Comparison of ENCODE assay signal across 21 cellular contexts in genomic region chr19:48395170-48395455, GRCh38. TPM values are rescaled to one million over a fixed set of nuclear protein-coding genes. Genes with fewer than 3 reads are reported as not detected.
A peak's percentile ranks its signal among the peaks of the same experiment; 100 is the strongest.
DNase-seq lines count a peak whose midpoint lies in the region; FAIRE-seq and TF ChIP-seq lines count a peak whose summit lies in the region.
"Had no signal": no experiment of that assay in that cellular context is flagged by ENCODE, and none has a peak within 500 bp of the region (broad histone marks: within the 10 kb centered on the region; RNA-seq: fewer than 3 reads in every experiment).

No MANE protein-coding gene starts in this region.

- no peak overlapping the region for H4K91ac ChIP-seq in H1 (replicated peaks; ENCODE audit: insufficient read length, low read length)

- no peak overlapping the region for H3K4me3 ChIP-seq in CD8-positive, alpha-beta memory T cell (ENCODE audit: low read length)
- H3K4me3 ChIP-seq in H1 (ENCODE audit: extremely low read depth in 1 of 4, insufficient read depth in 2 of 4, low read depth in 3 of 4, low read length in 4 of 4) (peak overlapping the region in 1 of 4 experiments; percentile 65; a peak in 3 of 8 replicates), neural progenitor cell (no peak overlapping the region), uterus (no peak overlapping the region)
- H3K4me3 ChIP-seq: heart right ventricle, upper lobe of right lung had no signal

- H3K4me2 ChIP-seq in H1 (ENCODE audit: insufficient read depth in 1 of 2, low read depth in 2 of 2, low read length in 2 of 2) (peak overlapping the region; percentile 67 to 81), neural progenitor cell (no peak overlapping the region)

- H3K4me1 Mint-ChIP-seq in CD8-positive, alpha-beta memory T cell, result peaks cover 32 to 66% (median 37%) of the 10 kb centered on the region in 3 donors
- H3K4me1 Mint-ChIP-seq in neural progenitor cell, result peaks cover 58% of the 10 kb centered on the region

- H2BK20ac ChIP-seq in H1 (ENCODE audit: low read length), result 0 out of 2 replicates have a peak overlapping the region, but pooled peaks have one; percentile 61

- no peak for TF ChIP-seq RAD21 in H1 (IDR thresholded peaks at IDR 0.05 in 1 of 2, conservative IDR thresholded peaks at IDR 0.05 in 1 of 2; ENCODE audit: low read depth in 2 of 2, low read length in 2 of 2)

- POLR2A ChIA-PET in CD8-positive, alpha-beta memory T cell (lab: Charles Lee), result interaction anchor here (0.6 to 0.8 kb wide), 2 partner anchors 60 to 75 kb away, joined by 3 to 5 read pairs; partner anchors contain the start of gene KCNJ14
- POLR2A ChIA-PET in H1 (lab: Charles Lee; ENCODE audit: partially characterized antibody), result interaction anchor here (0.6 to 4.0 kb wide), 16 partner anchors 9 to 1608 kb away, joined by 3 to 20 read pairs (median 3); partner anchors contain the start of genes PLA2G4C, SPHK2, SYNGR4 and TMEM143

- no peak overlapping the region for H3K27ac ChIP-seq in CD8-positive, alpha-beta memory T cell (ENCODE audit: low read depth, low read length)
- H3K27ac ChIP-seq in H1 (ENCODE audit: low read depth, low read length) (no peak overlapping the region), neural progenitor cell (no peak overlapping the region), uterus (no peak overlapping the region)
- H3K27ac ChIP-seq: heart right ventricle, spleen, upper lobe of right lung had no signal

- no peaks in the 10 kb centered on the region for H3K36me3 ChIP-seq in CD8-positive, alpha-beta memory T cell (ENCODE audit: insufficient read depth, low read length)
- H3K36me3 ChIP-seq in H1 (ENCODE audit: control insufficient read depth in 2 of 4, insufficient read depth in 4 of 4, low read length in 3 of 4) (no peaks in the 10 kb centered on the region), neural progenitor cell (no peaks in the 10 kb centered on the region), uterus (no peaks in the 10 kb centered on the region)
- H3K36me3 ChIP-seq: heart right ventricle, spleen, upper lobe of right lung had no signal

- H3K27me3 ChIP-seq in CD8-positive, alpha-beta memory T cell (ENCODE audit: insufficient read depth, low read length, poor library complexity, severe bottlenecking), result peaks cover 29% of the 10 kb centered on the region
- H3K27me3 ChIP-seq in H1 (replicated peaks in 1 of 4; ENCODE audit: control insufficient read depth in 3 of 4, extremely low read depth in 1 of 4, insufficient read depth in 3 of 4, low read length in 3 of 4), result peaks cover 6 to 50% (median 42%) of the 10 kb centered on the region in 4 experiments
- peaks cover 69% of the 10 kb centered on the region for H3K27me3 ChIP-seq in neural progenitor cell
- H3K27me3 ChIP-seq in uterus, result peaks cover 25 to 44% of the 10 kb centered on the region in 2 donors

- no peak overlapping the region for H2BK5ac ChIP-seq in H1 (ENCODE audit: low read depth, low read length)

- H2BK120ac ChIP-seq in H1 (replicated peaks; ENCODE audit: low read depth, low read length), result no peak overlapping the region

- no peak for DNase-seq in CD8-positive, alpha-beta memory T cell
- DNase-seq in HuH-7.5 (ENCODE audit: low spot score), result peak; percentile 22
- no peak for DNase-seq in H1 (ENCODE audit: low read depth in 1 of 2, low spot score in 2 of 2)
- no peak for DNase-seq in neural progenitor cell (ENCODE audit: low spot score)
- DNase-seq in NCI-H2227 (lab: John Stamatoyannopoulos, UW; ENCODE audit: unreplicated experiment), result no peak
- DNase-seq in NCI-H446 treated with DMSO at 0.1 percent for 48 hours (lab: John Stamatoyannopoulos, UW), result no peak
- no peak for DNase-seq in uterus
- no peak for DNase-seq in occipital lobe (lab: John Stamatoyannopoulos, UW)
- DNase-seq: activated CD4-positive, alpha-beta T cell treated with anti-CD3 and anti-CD28 coated beads, Interleukin-2, amount 10 ng/mL, durations not matched to agents 7 days and 5 days; activated naive CD8-positive, alpha-beta T cell treated with anti-CD3 and anti-CD28 coated beads for 36 hours; activated T-cell treated with anti-CD3 and anti-CD28 coated beads for 4 hours; effector CD8-positive, alpha-beta T cell; heart right ventricle; Karpas-422; spleen; stimulated activated naive CD4-positive, alpha-beta T cell treated with Interleukin-2 at 50 U/mL for 16 hours; T-helper 9 cell; upper lobe of right lung had no signal

- no peaks in the 10 kb centered on the region for H3K9me3 ChIP-seq in CD8-positive, alpha-beta memory T cell (ENCODE audit: low read length)
- H3K9me3 ChIP-seq in H1 (ENCODE audit: insufficient read depth in 2 of 2, low read depth in 1 of 2, low read length in 1 of 2) (no peaks in the 10 kb centered on the region), neural progenitor cell (ENCODE audit: low read depth) (no peaks in the 10 kb centered on the region), uterus (no peaks in the 10 kb centered on the region)
- H3K9me3 ChIP-seq: heart right ventricle, upper lobe of right lung had no signal

- peaks cover 0 to 2% (median 0%) of the 10 kb centered on the region in 5 donors for H3K9me3 Mint-ChIP-seq in CD8-positive, alpha-beta memory T cell
- peaks cover 2% of the 10 kb centered on the region for H3K9me3 Mint-ChIP-seq in neural progenitor cell
- H3K9me3 Mint-ChIP-seq: activated CD4-positive, alpha-beta T cell treated with anti-CD3 and anti-CD28 coated beads, Interleukin-2, amount 10 ng/mL, durations not matched to agents 7 days and 5 days had no signal

- H3K18ac ChIP-seq in H1 (ENCODE audit: extremely low read depth, low read length), result no peak overlapping the region

- TF ChIP-seq CTCF in H1 (IDR thresholded peaks at IDR 0.05; ENCODE audit: control extremely low read depth in 1 of 3, insufficient read depth in 1 of 3, low read depth in 1 of 3, low read length in 3 of 3), result no peak
- TF ChIP-seq CTCF in neural progenitor cell (IDR thresholded peaks at IDR 0.05), result no peak
- TF ChIP-seq CTCF in uterus (IDR thresholded peaks at IDR 0.05), result no peak

- no peaks in the 10 kb centered on the region for H4K20me1 ChIP-seq in H1 (replicated peaks in 1 of 2; ENCODE audit: control insufficient read depth in 1 of 2, insufficient read depth in 2 of 2, low read length in 2 of 2)
- H4K20me1 ChIP-seq in neural progenitor cell (ENCODE audit: low read depth), result peaks cover 3% of the 10 kb centered on the region

- H2BK12ac ChIP-seq in H1 (ENCODE audit: low read depth, low read length), result no peak overlapping the region

- H3K9ac ChIP-seq in H1 (replicated peaks in 1 of 4; ENCODE audit: extremely low read depth in 1 of 4, low read depth in 3 of 4, low read length in 3 of 4) (no peak overlapping the region), neural progenitor cell (no peak overlapping the region)

- peaks cover 28 to 33% of the 10 kb centered on the region in 2 donors for H3K27me3 Mint-ChIP-seq in CD8-positive, alpha-beta memory T cell
- H3K27me3 Mint-ChIP-seq in neural progenitor cell (ENCODE audit: insufficient read depth, low read depth), result peaks cover 43% of the 10 kb centered on the region

- H3K4me3 Mint-ChIP-seq in CD8-positive, alpha-beta memory T cell, result peak overlapping the region in 4 of 7 donors; percentile 23 to 65 (median 50)
- H3K4me3 Mint-ChIP-seq in neural progenitor cell, result peak overlapping the region; percentile 75
- H3K4me3 Mint-ChIP-seq: activated CD4-positive, alpha-beta T cell treated with anti-CD3 and anti-CD28 coated beads, Interleukin-2, amount 10 ng/mL, durations not matched to agents 7 days and 5 days; activated naive CD8-positive, alpha-beta T cell treated with anti-CD3 and anti-CD28 coated beads for 36 hours had no signal

- no peak overlapping the region for H4K5ac ChIP-seq in H1 (ENCODE audit: insufficient read length, low read depth, low read length)

- CTCF ChIA-PET in CD8-positive, alpha-beta memory T cell (lab: Charles Lee), result interaction anchor here (0.7 kb wide), 1 partner anchor 1815 kb away, joined by 4 read pairs; no protein-coding TSS in a partner anchor
- CTCF ChIA-PET in H1 (lab: Charles Lee; ENCODE audit: partially characterized antibody), result interaction anchor here (0.6 to 2.2 kb wide), 5 partner anchors 37 to 242 kb away, joined by 3 to 8 read pairs (median 3); no protein-coding TSS in a partner anchor

- H3K79me2 ChIP-seq in H1 (ENCODE audit: control insufficient read depth in 1 of 2, insufficient read depth in 2 of 2, low read length in 2 of 2) (peaks cover 0 to 10% of the 10 kb centered on the region in 2 experiments; a peak in 1 of 4 replicates), neural progenitor cell (ENCODE audit: low read depth) (peaks cover 12% of the 10 kb centered on the region)

- peaks cover 32% of the 10 kb centered on the region for H3F3A ChIP-seq in neural progenitor cell (ENCODE audit: low read depth)

- peaks cover 0 to 8% (median 0%) of the 10 kb centered on the region in 3 donors for H3K36me3 Mint-ChIP-seq in CD8-positive, alpha-beta memory T cell
- H3K36me3 Mint-ChIP-seq in neural progenitor cell, result peaks cover 2% of the 10 kb centered on the region
- H3K36me3 Mint-ChIP-seq: activated naive CD8-positive, alpha-beta T cell treated with anti-CD3 and anti-CD28 coated beads for 36 hours had no signal

- H2BK15ac ChIP-seq in H1 (ENCODE audit: low read length), result no peak overlapping the region

- H2AFZ ChIP-seq in H1 (ENCODE audit: low read length) (no peak overlapping the region), neural progenitor cell (replicated peaks) (no peak overlapping the region)

- FAIRE-seq in H1 (lab: Jason Lieb, UNC), result no peak
- FAIRE-seq: bronchial epithelial cell had no signal

- no CpG with 5 or more reads among the region's 6 CpGs for WGBS in H1 (ENCODE audit: extremely low coverage in 1 of 2, insufficient coverage in 1 of 2, insufficient read length in 1 of 2, insufficient replicate concordance in 2 of 2, low coverage in 1 of 2, low lambda C conversion rate in 2 of 2, missing lambda C conversion rate in 1 of 2), 2 experiments

- H2AK5ac ChIP-seq in H1 (ENCODE audit: low read depth, low read length), result 0 out of 2 replicates have a peak overlapping the region, but pooled peaks have one; percentile 53

- no peak overlapping the region for H3K4ac ChIP-seq in H1 (replicated peaks; ENCODE audit: insufficient read length, low read depth, low read length)

- TF ChIP-seq POLR2A in H1 (IDR thresholded peaks at IDR 0.05; ENCODE audit: control extremely low read depth in 1 of 2, low read depth in 2 of 2, low read length in 2 of 2) (no peak; a peak in 1 of 3 replicates), uterus (IDR thresholded peaks at IDR 0.05) (no peak)

- no peak overlapping the region for H3K14ac ChIP-seq in H1 (ENCODE audit: insufficient read length)

- no peak overlapping the region for H4K8ac ChIP-seq in H1 (ENCODE audit: extremely low read depth, insufficient read depth, low read length)

- peaks cover 34% of the 10 kb centered on the region for H3K23me2 ChIP-seq in H1 (ENCODE audit: low read depth, low read length)

- H3K27ac Mint-ChIP-seq in CD8-positive, alpha-beta memory T cell, result peak overlapping the region in 2 of 8 donors; percentile 23 to 32
- H3K27ac Mint-ChIP-seq in neural progenitor cell, result no peak overlapping the region
- H3K27ac Mint-ChIP-seq: activated CD4-positive, alpha-beta T cell treated with anti-CD3 and anti-CD28 coated beads, Interleukin-2, amount 10 ng/mL, durations not matched to agents 7 days and 5 days; activated naive CD8-positive, alpha-beta T cell treated with anti-CD3 and anti-CD28 coated beads for 36 hours had no signal

- no peak overlapping the region for H3K23ac ChIP-seq in H1 (ENCODE audit: insufficient read length)

- no peak for TF ChIP-seq EP300 in H1 (IDR thresholded peaks at IDR 0.05; ENCODE audit: borderline replicate concordance in 1 of 2, low read depth in 2 of 2, low read length in 2 of 2)

- H3K4me1 ChIP-seq in CD8-positive, alpha-beta memory T cell (ENCODE audit: insufficient read depth, low read length), result peaks cover 49% of the 10 kb centered on the region
- H3K4me1 ChIP-seq in H1 (replicated peaks in 1 of 4; ENCODE audit: control insufficient read depth in 3 of 4, insufficient read depth in 4 of 4, low read length in 3 of 4) (peaks cover 0 to 49% (median 31%) of the 10 kb centered on the region in 4 experiments; a peak in 6 of 7 replicates), neural progenitor cell (peaks cover 29% of the 10 kb centered on the region), uterus (peaks cover 0 to 9% of the 10 kb centered on the region in 2 donors)
- H3K4me1 ChIP-seq: upper lobe of right lung had no signal

- intact Hi-C loops in uterus (cut with DNase I; ENCODE audit: low total_unique reads), result loop anchor here (10.0 kb wide), 1 partner anchor 50 kb away; the partner anchor contains the start of gene GRWD1

- H3K79me1 ChIP-seq in H1 (ENCODE audit: low read depth, low read length), result 0 out of 2 replicates have a peak, but pooled peaks cover 4% of the 10 kb centered on the region

- no peak overlapping the region for H3K56ac ChIP-seq in H1 (replicated peaks; ENCODE audit: insufficient read length, low read depth, low read length)

RNA-seq across cellular contexts. Expression of gene GRIN2D, which starts 1.6 kb away (rescaled TPM):
- total RNA-seq in CD8-positive, alpha-beta memory T cell, result under 1 TPM; 0.13 to 0.26 TPM
- 0.05 TPM for polyA plus RNA-seq in CD8-positive, alpha-beta memory T cell
- total RNA-seq in H1 (2021; fragmentation: NEBNext Ultra II Directional; extraction: Animal tissue kit (Norgen Biotek cat#: 25700)), result 11.0 and 12.4 TPM in 2 replicates
- polyA plus RNA-seq in H1 (2011; rRNA removed), result 2.2 and 4.9 TPM in 2 replicates
- 1.6 TPM for polyA plus RNA-seq in H1 (2011; cell fraction: cytosol; rRNA removed)
- 6.1 TPM for polyA plus RNA-seq in H1 (2011; cell fraction: nucleus; rRNA removed)
- polyA plus RNA-seq in H1 (2012, experiment 1 of 2), result 3.6 to 9.3 TPM (median 7.1 TPM) in 4 replicates
- 4.5 TPM for polyA plus RNA-seq in H1 (2012, experiment 2 of 2)
- 37.6 TPM for polyA plus RNA-seq in H1 (2013, experiment 1 of 2)
- 33.0 TPM for polyA plus RNA-seq in H1 (2013, experiment 2 of 2)
- 2.1 and 2.7 TPM in 2 replicates for polyA minus RNA-seq in H1 (2011; rRNA and poly(A)+ RNA removed)
- 8.6 TPM for polyA minus RNA-seq in H1 (2011; cell fraction: cytosol; rRNA and poly(A)+ RNA removed)
- polyA minus RNA-seq in H1 (2011; cell fraction: nucleus; rRNA and poly(A)+ RNA removed), result 4.9 TPM
- 0.28 and 0.45 TPM in 2 replicates for total RNA-seq in neural progenitor cell (ENCODE audit: low replicate concordance)
- total RNA-seq in uterus, result 1 to 10 TPM in 1 of 4 donors, under 1 TPM in 2, not detected in 1; under 0.01 to 2.4 (median 0.21) TPM
- 2.5 TPM for total RNA-seq in occipital lobe

RNA-seq across cellular contexts. Expression of gene KDELR1, which starts 3.8 kb away (rescaled TPM):
- total RNA-seq in CD8-positive, alpha-beta memory T cell, result 10 to 100 TPM; 78.7 to 82.9 TPM
- 32.5 TPM for polyA plus RNA-seq in CD8-positive, alpha-beta memory T cell
- 224 and 225 TPM in 2 replicates for total RNA-seq in H1 (2021; fragmentation: NEBNext Ultra II Directional; extraction: Animal tissue kit (Norgen Biotek cat#: 25700))
- 231 and 249 TPM in 2 replicates for polyA plus RNA-seq in H1 (2011; rRNA removed)
- 107 TPM for polyA plus RNA-seq in H1 (2011; cell fraction: cytosol; rRNA removed)
- 178 TPM for polyA plus RNA-seq in H1 (2011; cell fraction: nucleus; rRNA removed)
- polyA plus RNA-seq in H1 (2012, experiment 1 of 2), result 154 to 271 TPM (median 239 TPM) in 4 replicates
- polyA plus RNA-seq in H1 (2012, experiment 2 of 2), result 352 TPM
- polyA plus RNA-seq in H1 (2013, experiment 1 of 2), result 604 TPM
- polyA plus RNA-seq in H1 (2013, experiment 2 of 2), result 663 TPM
- polyA minus RNA-seq in H1 (2011; rRNA and poly(A)+ RNA removed), result 147 and 178 TPM in 2 replicates
- polyA minus RNA-seq in H1 (2011; cell fraction: cytosol; rRNA and poly(A)+ RNA removed), result 102 TPM
- polyA minus RNA-seq in H1 (2011; cell fraction: nucleus; rRNA and poly(A)+ RNA removed), result 58.9 TPM
- 106 and 161 TPM in 2 replicates for total RNA-seq in neural progenitor cell (ENCODE audit: low replicate concordance)
- total RNA-seq in uterus, result 100 to 1,000 TPM in 2 of 4 donors, 10 to 100 TPM in 2; 58.5 to 137 (median 89.3) TPM
- 21.8 TPM for total RNA-seq in occipital lobe

RNA-seq across cellular contexts. Expression of gene SYNGR4, which starts 30.9 kb away (rescaled TPM):
- not detected for total RNA-seq in CD8-positive, alpha-beta memory T cell
- not detected for polyA plus RNA-seq in CD8-positive, alpha-beta memory T cell
- 1.1 TPM in 1 of 2 replicates, not detected in the other for total RNA-seq in H1 (2021; fragmentation: NEBNext Ultra II Directional; extraction: Animal tissue kit (Norgen Biotek cat#: 25700))
- polyA plus RNA-seq in H1 (2011; rRNA removed), result 0.27 and 0.41 TPM in 2 replicates
- 0.18 TPM for polyA plus RNA-seq in H1 (2011; cell fraction: cytosol; rRNA removed)
- 0.46 TPM for polyA plus RNA-seq in H1 (2011; cell fraction: nucleus; rRNA removed)
- 0.23 TPM in 1 of 4 replicates, not detected in the others for polyA plus RNA-seq in H1 (2012, experiment 1 of 2)
- polyA plus RNA-seq in H1 (2012, experiment 2 of 2), result 0.54 TPM
- 0.28 TPM for polyA plus RNA-seq in H1 (2013, experiment 1 of 2)
- 0.26 TPM for polyA plus RNA-seq in H1 (2013, experiment 2 of 2)
- not detected in 2 replicates for polyA minus RNA-seq in H1 (2011; rRNA and poly(A)+ RNA removed)
- not detected for polyA minus RNA-seq in H1 (2011; cell fraction: cytosol; rRNA and poly(A)+ RNA removed)
- not detected for polyA minus RNA-seq in H1 (2011; cell fraction: nucleus; rRNA and poly(A)+ RNA removed)
- total RNA-seq in neural progenitor cell (ENCODE audit: low replicate concordance) (not detected in 2 replicates), uterus (not detected), occipital lobe (not detected)
- total RNA-seq: activated CD4-positive, alpha-beta T cell treated with anti-CD3 and anti-CD28 coated beads, Interleukin-2, amount 10 ng/mL, durations not matched to agents 7 days and 5 days; bronchial epithelial cell; heart right ventricle; mucosa of gallbladder; posterior vena cava; spleen; upper lobe of right lung had no signal
- polyA plus RNA-seq: heart right ventricle had no signal

RNA-seq across cellular contexts. Expression of gene TMEM143, which starts 31.4 kb away (rescaled TPM):
- 10 to 100 TPM; 11.4 to 15.8 TPM for total RNA-seq in CD8-positive, alpha-beta memory T cell
- 9.2 TPM for polyA plus RNA-seq in CD8-positive, alpha-beta memory T cell
- total RNA-seq in H1 (2021; fragmentation: NEBNext Ultra II Directional; extraction: Animal tissue kit (Norgen Biotek cat#: 25700)), result 14.2 and 14.7 TPM in 2 replicates
- 19.1 and 26.7 TPM in 2 replicates for polyA plus RNA-seq in H1 (2011; rRNA removed)
- polyA plus RNA-seq in H1 (2011; cell fraction: cytosol; rRNA removed), result 17.1 TPM
- polyA plus RNA-seq in H1 (2011; cell fraction: nucleus; rRNA removed), result 47.8 TPM
- polyA plus RNA-seq in H1 (2012, experiment 1 of 2), result 9.5 to 18.4 TPM (median 14.8 TPM) in 4 replicates
- polyA plus RNA-seq in H1 (2012, experiment 2 of 2), result 13.1 TPM
- 12.7 TPM for polyA plus RNA-seq in H1 (2013, experiment 1 of 2)
- 11.9 TPM for polyA plus RNA-seq in H1 (2013, experiment 2 of 2)
- 10.4 and 15.6 TPM in 2 replicates for polyA minus RNA-seq in H1 (2011; rRNA and poly(A)+ RNA removed)
- polyA minus RNA-seq in H1 (2011; cell fraction: cytosol; rRNA and poly(A)+ RNA removed), result 22.6 TPM
- polyA minus RNA-seq in H1 (2011; cell fraction: nucleus; rRNA and poly(A)+ RNA removed), result 14.9 TPM
- 3.1 and 9.4 TPM in 2 replicates for total RNA-seq in neural progenitor cell (ENCODE audit: low replicate concordance)
- 1 to 10 TPM in 3 of 4 donors, under 1 TPM in 1; 0.88 to 6.7 (median 5.8) TPM for total RNA-seq in uterus
- total RNA-seq in occipital lobe, result 3.9 TPM

RNA-seq across cellular contexts. Expression of gene GRWD1, which starts 50.7 kb away (rescaled TPM):
- total RNA-seq in CD8-positive, alpha-beta memory T cell, result 100 to 1,000 TPM; 105 to 107 TPM
- polyA plus RNA-seq in CD8-positive, alpha-beta memory T cell, result 45.6 TPM
- 61.9 and 64.9 TPM in 2 replicates for total RNA-seq in H1 (2021; fragmentation: NEBNext Ultra II Directional; extraction: Animal tissue kit (Norgen Biotek cat#: 25700))
- 36.9 and 46.4 TPM in 2 replicates for polyA plus RNA-seq in H1 (2011; rRNA removed)
- polyA plus RNA-seq in H1 (2011; cell fraction: cytosol; rRNA removed), result 44.2 TPM
- 30.1 TPM for polyA plus RNA-seq in H1 (2011; cell fraction: nucleus; rRNA removed)
- polyA plus RNA-seq in H1 (2012, experiment 1 of 2), result 25.4 to 44.2 TPM (median 41.0 TPM) in 4 replicates
- polyA plus RNA-seq in H1 (2012, experiment 2 of 2), result 36.9 TPM
- polyA plus RNA-seq in H1 (2013, experiment 1 of 2), result 18.6 TPM
- polyA plus RNA-seq in H1 (2013, experiment 2 of 2), result 17.3 TPM
- polyA minus RNA-seq in H1 (2011; rRNA and poly(A)+ RNA removed), result 11.5 and 19.1 TPM in 2 replicates
- 24.4 TPM for polyA minus RNA-seq in H1 (2011; cell fraction: cytosol; rRNA and poly(A)+ RNA removed)
- 18.2 TPM for polyA minus RNA-seq in H1 (2011; cell fraction: nucleus; rRNA and poly(A)+ RNA removed)
- total RNA-seq in neural progenitor cell (ENCODE audit: low replicate concordance) (10.6 and 31.5 TPM in 2 replicates), uterus (10 to 100 TPM in 2 of 4 donors, 1 to 10 TPM in 2; 7.7 to 33.8 (median 21.3) TPM), occipital lobe (9.7 TPM)
